ENCODE assay signal across 1 cellular context in genomic region chr11:787084-787675, GRCh38.
TF ChIP-seq lines count a peak whose summit lies in the region.

No MANE protein-coding gene starts in this region.

TF ChIP-seq in HepG2, 621 proteins besides CTCF, POLR2A, EP300 and RAD21:
- TF ChIP-seq AGO2 (optimal IDR thresholded peaks at IDR 0.05; ENCODE audit: low read depth, low read length): peak; percentile 18
- no peak for TF ChIP-seq ZBTB25 (CRISPR knock-in tag; IDR thresholded peaks at IDR 0.05)
